Comparison of ENCODE assay signal across 20 cellular contexts in genomic region chr12:84661732-84662326, GRCh38.
DNase-seq lines count a peak whose midpoint lies in the region; FAIRE-seq and TF ChIP-seq lines count a peak whose summit lies in the region.
"Had no signal": no experiment of that assay in that cellular context is flagged by ENCODE, and none has a peak within 500 bp of the region (broad histone marks: within the 10 kb centered on the region; RNA-seq: fewer than 3 reads in every experiment).

No MANE protein-coding gene starts in this region.

- TF ChIP-seq POLR2A in H54 (IDR thresholded peaks at IDR 0.05; ENCODE audit: low read depth, low read length) = no peak

- no peak overlapping the region for H3K4me3 ChIP-seq in fibroblast of pulmonary artery (replicated peaks; ENCODE audit: low read depth, low read length)
- H3K4me3 ChIP-seq: MG63, prostate gland, skin epidermis had no signal

- peak; percentile 45 for FAIRE-seq in H54 (lab: Jason Lieb, UNC)
- FAIRE-seq: GM18507, TTC549 had no signal

- no peak for TF ChIP-seq CTCF in fibroblast of pulmonary artery (IDR thresholded peaks at IDR 0.05; ENCODE audit: low read length, missing control alignments)

- DNase-seq in H54 (ENCODE audit: insufficient read length, low spot score) (no peak), amniotic epithelial cell (ENCODE audit: low read depth) (peak; percentile 67), fibroblast of pulmonary artery (ENCODE audit: low read depth) (peak; percentile 15), stromal cell of bone marrow (ENCODE audit: low read depth) (peak; percentile 44), hypothalamus (lab: John Stamatoyannopoulos, UW) (no peak), amniotic stem cell (lab: John Stamatoyannopoulos, UW) (no peak), NCI-H1105 (lab: John Stamatoyannopoulos, UW) (no peak)
- DNase-seq: activated CD4-positive, alpha-beta T cell treated with anti-CD3 and anti-CD28 coated beads for 36 hours; Caco-2; dermis blood vessel endothelial cell; MG63; midbrain; NCI-H1436; NCI-H526; stimulated activated CD4-positive, alpha-beta T cell treated with anti-CD3 and anti-CD28 coated beads, Interleukin-2, amount 100 ng/mL, for 48 hours; T-cell had no signal

Comparison
In these comparisons a context has a peak if more than half of its experiments do, and no peak if none do; other contexts are left out.
1. DNase-seq: peak in amniotic epithelial cell (single experiment), fibroblast of pulmonary artery (single experiment) and stromal cell of bone marrow (single experiment); none in H54 (single experiment), hypothalamus (0 of 51), amniotic stem cell (single experiment) and NCI-H1105 (single experiment).